In genomic region chr12:129827985-129828384, GRCh38 we compare ENCODE assay signal across 26 cellular contexts.
"Had no signal": no experiment of that assay in that cellular context is flagged by ENCODE, and none has a peak within 500 bp of the region (broad histone marks: within the 10 kb centered on the region; RNA-seq: fewer than 3 reads in every experiment).

No MANE protein-coding gene starts in this region.

- H3K36me3 ChIP-seq: brain microvascular endothelial cell, cardiac muscle cell had no signal

- H3K27me3 ChIP-seq: brain microvascular endothelial cell, cardiac muscle cell had no signal

- H3K9ac ChIP-seq: KMS-11 had no signal

- H3K36me3 Mint-ChIP-seq: activated naive CD8-positive, alpha-beta T cell had no signal

- H3K4me2 ChIP-seq: KMS-11 had no signal

- H3K27me3 Mint-ChIP-seq: activated B cell treated with CpG ODN at 0.5 μM for 24 hours; activated CD4-positive, alpha-beta T cell treated with anti-CD3 and anti-CD28 coated beads, Interleukin-2, amount 10 ng/mL, durations not matched to agents 24 days and 14 days; activated T-helper 17 cell treated with anti-CD3 and anti-CD28 coated beads, Interleukin-2, amount 50 U/mL, for 72 hours; T-helper 17 cell had no signal

- DNase-seq: activated B cell treated with CpG ODN at 0.5 μM for 24 hours; activated CD4-positive, alpha-beta T cell treated with anti-CD3 and anti-CD28 coated beads for 1 hour; activated CD4-positive, alpha-beta T cell treated with anti-CD3 and anti-CD28 coated beads, Interleukin-2, amount 10 ng/mL, durations not matched to agents 24 days and 14 days; activated CD4-positive, alpha-beta T cell treated with anti-CD3 and anti-CD28 coated beads, Interleukin-2, amount 50 U/mL, for 48 hours; activated CD8-positive, alpha-beta memory T cell treated with anti-CD3 and anti-CD28 coated beads for 24 hours; activated gamma-delta T cell; activated naive CD4-positive, alpha-beta T cell treated with anti-CD3 and anti-CD28 coated beads for 36 hours; activated T-cell treated with anti-CD3 and anti-CD28 coated beads for 4 hours; activated T-cell treated with anti-CD3 and anti-CD28 coated beads, Interleukin-2, amount 50 U/mL, for 48 hours; anterior cingulate cortex; brain microvascular endothelial cell; cerebellar nuclear complex; NCI-H1092; NCI-H1417; NCI-H1930; NCI-H2171; NCI-H2227 treated with DMSO at 0.1 percent for 48 hours; NCI-H446 treated with DMSO at 0.1 percent for 48 hours; NCI-H82; SIG-M5; T-helper 17 cell; T1000 had no signal

- H3K4me3 Mint-ChIP-seq: activated B cell treated with CpG ODN at 0.5 μM for 24 hours; activated CD4-positive, alpha-beta T cell treated with anti-CD3 and anti-CD28 coated beads, Interleukin-2, amount 10 ng/mL, durations not matched to agents 24 days and 14 days; activated naive CD4-positive, alpha-beta T cell treated with anti-CD3 and anti-CD28 coated beads for 36 hours; activated naive CD8-positive, alpha-beta T cell; activated T-helper 17 cell treated with anti-CD3 and anti-CD28 coated beads, Interleukin-2, amount 50 U/mL, for 72 hours; T-helper 17 cell had no signal

- H3K4me1 Mint-ChIP-seq: activated B cell treated with CpG ODN at 0.5 μM for 24 hours; activated CD4-positive, alpha-beta T cell treated with anti-CD3 and anti-CD28 coated beads, Interleukin-2, amount 10 ng/mL, durations not matched to agents 24 days and 14 days; activated T-helper 17 cell treated with anti-CD3 and anti-CD28 coated beads, Interleukin-2, amount 50 U/mL, for 72 hours; T-helper 17 cell had no signal

- H3K4me3 ChIP-seq: cardiac muscle cell had no signal

- H3K27ac ChIP-seq: brain microvascular endothelial cell, cardiac muscle cell, KMS-11 had no signal

- H3K9me3 Mint-ChIP-seq: activated B cell treated with CpG ODN at 0.5 μM for 24 hours had no signal

- H3K27ac Mint-ChIP-seq: activated B cell treated with CpG ODN at 0.5 μM for 24 hours; activated CD4-positive, alpha-beta T cell treated with anti-CD3 and anti-CD28 coated beads, Interleukin-2, amount 10 ng/mL, durations not matched to agents 24 days and 14 days; activated naive CD4-positive, alpha-beta T cell treated with anti-CD3 and anti-CD28 coated beads for 36 hours; activated naive CD8-positive, alpha-beta T cell; activated T-helper 17 cell treated with anti-CD3 and anti-CD28 coated beads, Interleukin-2, amount 50 U/mL, for 72 hours; T-helper 17 cell had no signal
